In genomic region chr1:27601771-27602509, GRCh38 we compare ENCODE assay signal across 7 cellular contexts. TPM values are rescaled to one million over a fixed set of nuclear protein-coding genes. Genes with fewer than 3 reads are reported as not detected.
DNase-seq lines count a peak whose midpoint lies in the region; ATAC-seq, FAIRE-seq and TF ChIP-seq lines count a peak whose summit lies in the region.

No MANE protein-coding gene starts in this region.

- no peaks in the 10 kb centered on the region for H3K9me2 ChIP-seq in SK-N-SH

- H3K4me1 Mint-ChIP-seq in naive thymus-derived CD8-positive, alpha-beta T cell = peaks cover 26 to 62% (median 40%) of the 10 kb centered on the region in 4 donors

- H3K9me3 ChIP-seq in SK-N-SH (no peaks in the 10 kb centered on the region), esophagus muscularis mucosa (no peaks in the 10 kb centered on the region)

- intact Hi-C loops in esophagus muscularis mucosa (cut with DNase I) = loop anchor here (5.0 kb wide), 1 partner anchor 185 kb away; no protein-coding TSS in a partner anchor

- no peak for ATAC-seq in naive thymus-derived CD8-positive, alpha-beta T cell
- no peak for ATAC-seq in HG02884 (IDR thresholded peaks at IDR 0.05; ENCODE audit: unreplicated experiment)

- H3K27me3 ChIP-seq in SK-N-SH (ENCODE audit: insufficient read depth) (no peaks in the 10 kb centered on the region), esophagus muscularis mucosa (no peaks in the 10 kb centered on the region)

- TF ChIP-seq CTCF in SK-N-SH (IDR thresholded peaks at IDR 0.05) = no peak
- TF ChIP-seq CTCF in esophagus muscularis mucosa (IDR thresholded peaks at IDR 0.05) = no peak

- H3K4me3 Mint-ChIP-seq in naive thymus-derived CD8-positive, alpha-beta T cell = peak overlapping the region; percentile 75 to 92 (median 84)

- peaks cover 52% of the 10 kb centered on the region for H4K20me1 ChIP-seq in SK-N-SH (ENCODE audit: insufficient read depth)

- no peak overlapping the region for H2AFZ ChIP-seq in SK-N-SH (ENCODE audit: low read depth)

- DNase-seq in GM19239 (ENCODE audit: insufficient read length, low spot score) (no peak), SK-N-SH (peak; percentile 73), esophagus muscularis mucosa (ENCODE audit: extremely low spot score) (no peak)
- DNase-seq in naive thymus-derived CD8-positive, alpha-beta T cell = no peak
- no peak for DNase-seq in stimulated activated naive CD4-positive, alpha-beta T cell treated with Interleukin-2 at 50 U/mL for 16 hours (lab: John Stamatoyannopoulos, UW)
- DNase-seq in stimulated activated CD4-positive, alpha-beta T cell treated with anti-CD3 and anti-CD28 coated beads, Interleukin-2, amount 100 ng/mL, for 48 hours = no peak

- H3K4me3 ChIP-seq in SK-N-SH (ENCODE audit: low read depth in 2 of 2, low read length in 1 of 2) = peak overlapping the region; percentile 85 to 92
- H3K4me3 ChIP-seq in esophagus muscularis mucosa = peak overlapping the region; percentile 80 to 100 (median 97)

- no peak for TF ChIP-seq POLR2A in esophagus muscularis mucosa (IDR thresholded peaks at IDR 0.05; ENCODE audit: low read depth)

- peaks cover 53 to 59% of the 10 kb centered on the region in 2 experiments for H3K4me1 ChIP-seq in SK-N-SH (ENCODE audit: control insufficient read depth in 1 of 2, insufficient read depth in 2 of 2, low read depth in 1 of 2, low read length in 1 of 2)
- peaks cover 54 to 85% (median 77%) of the 10 kb centered on the region in 4 donors for H3K4me1 ChIP-seq in esophagus muscularis mucosa

- FAIRE-seq in GM19239 (lab: Jason Lieb, UNC) = peak; percentile 28

- H3K36me3 Mint-ChIP-seq in naive thymus-derived CD8-positive, alpha-beta T cell = no peaks in the 10 kb centered on the region

- no peaks in the 10 kb centered on the region for H3K9me3 Mint-ChIP-seq in naive thymus-derived CD8-positive, alpha-beta T cell

- CTCF ChIA-PET in SK-N-SH (lab: Yijun Ruan, JAX) = interaction anchor here (0.6 to 27.7 kb wide), 15 partner anchors 9 to 303 kb away, joined by 3 to 603 read pairs (median 6); no protein-coding TSS in a partner anchor

- peaks cover 31% of the 10 kb centered on the region for H3F3A ChIP-seq in SK-N-SH (replicated peaks; ENCODE audit: insufficient read depth)

- H3K36me3 ChIP-seq in SK-N-SH (replicated peaks in 1 of 2; ENCODE audit: control insufficient read depth in 1 of 2, insufficient read depth in 2 of 2, low read length in 1 of 2) (no peaks in the 10 kb centered on the region), esophagus muscularis mucosa (no peaks in the 10 kb centered on the region)

- H3K27me3 Mint-ChIP-seq in naive thymus-derived CD8-positive, alpha-beta T cell = no peaks in the 10 kb centered on the region

- TF ChIP-seq EP300 in SK-N-SH (IDR thresholded peaks at IDR 0.05; ENCODE audit: borderline replicate concordance in 1 of 2, low read depth in 1 of 2, low read length in 1 of 2) (no peak), esophagus muscularis mucosa (IDR thresholded peaks at IDR 0.05) (no peak)

- no peak for TF ChIP-seq RAD21 in SK-N-SH (IDR thresholded peaks at IDR 0.05; ENCODE audit: low read length)

- POLR2A ChIA-PET in SK-N-SH (lab: Yijun Ruan, JAX) = interaction anchor here (0.5 to 2.3 kb wide), 9 partner anchors 11 to 302 kb away, joined by 3 to 10 read pairs (median 4); partner anchors contain the start of gene MAP3K6
- POLR2A ChIA-PET in naive thymus-derived CD8-positive, alpha-beta T cell (lab: Charles Lee) = interaction anchor here (0.8 to 2.6 kb wide), 8 partner anchors 33 to 201 kb away, joined by 3 to 13 read pairs (median 6); no protein-coding TSS in a partner anchor

- H3K27ac Mint-ChIP-seq in naive thymus-derived CD8-positive, alpha-beta T cell = peak overlapping the region; percentile 56 to 91 (median 86)

- WGBS in SK-N-SH (ENCODE audit: low lambda C conversion rate) = 12% methylated on average over 5 of the region's 23 CpGs
- WGBS in esophagus muscularis mucosa = no CpG with 5 or more reads among the region's 23 CpGs

- H3K9ac ChIP-seq in SK-N-SH = peak overlapping the region; percentile 72

- peak overlapping the region; percentile 60 to 64 for H3K27ac ChIP-seq in SK-N-SH (ENCODE audit: low read depth in 2 of 2, low read length in 1 of 2)
- H3K27ac ChIP-seq in esophagus muscularis mucosa (replicated peaks in 1 of 4) = peak overlapping the region; percentile 96 to 99 (median 97)

- H3K79me2 ChIP-seq in SK-N-SH (ENCODE audit: insufficient read depth) = peaks cover 64% of the 10 kb centered on the region

- peak overlapping the region; percentile 100 for H3K4me2 ChIP-seq in SK-N-SH

TF ChIP-seq in SK-N-SH, 30 proteins besides CTCF, POLR2A, EP300 and RAD21:
- no peak for TF ChIP-seq SMC3 (IDR thresholded peaks at IDR 0.05; ENCODE audit: low read depth, low read length)
- no peak for TF ChIP-seq TEAD4 (IDR thresholded peaks at IDR 0.05; ENCODE audit: borderline replicate concordance, insufficient read depth)
- TF ChIP-seq RXRA (IDR thresholded peaks at IDR 0.05; ENCODE audit: borderline replicate concordance, low read depth) = no peak
- no peak for TF ChIP-seq POLR2AphosphoS5 (IDR thresholded peaks at IDR 0.05; ENCODE audit: low read depth, low read length)
- TF ChIP-seq FOSL2 (IDR thresholded peaks at IDR 0.05; ENCODE audit: borderline replicate concordance, low read depth) = no peak
- no peak for TF ChIP-seq NFIC (IDR thresholded peaks at IDR 0.05; ENCODE audit: borderline replicate concordance)
- TF ChIP-seq CHD2 (IDR thresholded peaks at IDR 0.05; ENCODE audit: low read length, partially characterized antibody) = no peak
- no peak for TF ChIP-seq GATA2 (CRISPR knock-in tag; IDR thresholded peaks at IDR 0.05)
- no peak for TF ChIP-seq GABPA (IDR thresholded peaks at IDR 0.05; ENCODE audit: low read depth)
- no peak for TF ChIP-seq MEF2A (IDR thresholded peaks at IDR 0.05; ENCODE audit: borderline replicate concordance, low read depth)
- no peak for TF ChIP-seq RFX5 (IDR thresholded peaks at IDR 0.05; ENCODE audit: low read length)
- no peak for TF ChIP-seq FOXJ3 (CRISPR knock-in tag; IDR thresholded peaks at IDR 0.05)
- TF ChIP-seq, protein P1, sequence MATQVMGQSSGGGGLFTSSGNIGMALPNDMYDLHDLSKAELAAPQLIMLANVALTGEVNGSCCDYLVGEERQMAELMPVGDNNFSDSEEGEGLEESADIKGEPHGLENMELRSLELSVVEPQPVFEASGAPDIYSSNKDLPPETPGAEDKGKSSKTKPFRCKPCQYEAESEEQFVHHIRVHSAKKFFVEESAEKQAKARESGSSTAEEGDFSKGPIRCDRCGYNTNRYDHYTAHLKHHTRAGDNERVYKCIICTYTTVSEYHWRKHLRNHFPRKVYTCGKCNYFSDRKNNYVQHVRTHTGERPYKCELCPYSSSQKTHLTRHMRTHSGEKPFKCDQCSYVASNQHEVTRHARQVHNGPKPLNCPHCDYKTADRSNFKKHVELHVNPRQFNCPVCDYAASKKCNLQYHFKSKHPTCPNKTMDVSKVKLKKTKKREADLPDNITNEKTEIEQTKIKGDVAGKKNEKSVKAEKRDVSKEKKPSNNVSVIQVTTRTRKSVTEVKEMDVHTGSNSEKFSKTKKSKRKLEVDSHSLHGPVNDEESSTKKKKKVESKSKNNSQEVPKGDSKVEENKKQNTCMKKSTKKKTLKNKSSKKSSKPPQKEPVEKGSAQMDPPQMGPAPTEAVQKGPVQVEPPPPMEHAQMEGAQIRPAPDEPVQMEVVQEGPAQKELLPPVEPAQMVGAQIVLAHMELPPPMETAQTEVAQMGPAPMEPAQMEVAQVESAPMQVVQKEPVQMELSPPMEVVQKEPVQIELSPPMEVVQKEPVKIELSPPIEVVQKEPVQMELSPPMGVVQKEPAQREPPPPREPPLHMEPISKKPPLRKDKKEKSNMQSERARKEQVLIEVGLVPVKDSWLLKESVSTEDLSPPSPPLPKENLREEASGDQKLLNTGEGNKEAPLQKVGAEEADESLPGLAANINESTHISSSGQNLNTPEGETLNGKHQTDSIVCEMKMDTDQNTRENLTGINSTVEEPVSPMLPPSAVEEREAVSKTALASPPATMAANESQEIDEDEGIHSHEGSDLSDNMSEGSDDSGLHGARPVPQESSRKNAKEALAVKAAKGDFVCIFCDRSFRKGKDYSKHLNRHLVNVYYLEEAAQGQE (IDR thresholded peaks at IDR 0.05; ENCODE audit: low read depth, low read length) = no peak
- no peak for TF ChIP-seq MXI1 (IDR thresholded peaks at IDR 0.05; ENCODE audit: low read depth, low read length)

RNA-seq across cellular contexts. Expression of gene AHDC1, which starts 2.0 kb away (rescaled TPM):
- polyA plus RNA-seq in SK-N-SH (2012; rRNA removed) = 3.1 and 8.5 TPM in 2 replicates
- polyA plus RNA-seq in SK-N-SH (2012; cell fraction: cytosol; rRNA removed) = 3.2 and 4.4 TPM in 2 replicates
- polyA plus RNA-seq in SK-N-SH (2012; cell fraction: nucleus; rRNA removed) = 19.2 and 28.1 TPM in 2 replicates
- 10 to 100 TPM; 14.7 to 54.3 (median 35.4) TPM for total RNA-seq in esophagus muscularis mucosa
- total RNA-seq in naive thymus-derived CD8-positive, alpha-beta T cell = 10 to 100 TPM; 19.6 to 24.7 TPM
- polyA plus RNA-seq in naive thymus-derived CD8-positive, alpha-beta T cell = 1 to 10 TPM in 2 of 3 donors, under 1 TPM in 1; 0.57 to 2.4 (median 1.0) TPM

RNA-seq across cellular contexts. Expression of gene FGR, which starts 33.0 kb away (rescaled TPM):
- not detected in 2 replicates for polyA plus RNA-seq in SK-N-SH (2012; rRNA removed)
- not detected in 2 replicates for polyA plus RNA-seq in SK-N-SH (2012; cell fraction: cytosol; rRNA removed)
- polyA plus RNA-seq in SK-N-SH (2012; cell fraction: nucleus; rRNA removed) = 0.01 TPM in 1 of 2 replicates, not detected in the other
- 10 to 100 TPM; 12.0 to 32.1 (median 12.6) TPM for total RNA-seq in esophagus muscularis mucosa
- total RNA-seq in naive thymus-derived CD8-positive, alpha-beta T cell = 1 to 10 TPM; 2.0 to 2.3 TPM
- 10 to 100 TPM in 1 of 3 donors, 1 to 10 TPM in 2; 1.8 to 69.5 (median 3.3) TPM for polyA plus RNA-seq in naive thymus-derived CD8-positive, alpha-beta T cell
